Comparison of ENCODE assay signal across 1 cellular context in genomic region chr12:132955933-132956725, GRCh38.
A peak's percentile ranks its signal among the peaks of the same experiment; 100 is the strongest.
TF ChIP-seq lines count a peak whose summit lies in the region.

Gene ZNF605 (minus strand): TSS chr12:132956306. CDS start chr12:132945635, 10,671 bp downstream.

TF ChIP-seq in WTC11, 78 proteins besides CTCF, POLR2A, EP300 and RAD21 (continued from another document):
- TF ChIP-seq SP1 (CRISPR knock-in tag; conservative IDR thresholded peaks at IDR 0.05) = peak; percentile 62
- no peak for TF ChIP-seq NR1H2 (CRISPR knock-in tag; IDR thresholded peaks at IDR 0.05)
- TF ChIP-seq CREM (CRISPR knock-in tag; IDR thresholded peaks at IDR 0.05) = no peak; the same call in 1 of the 2 replicates
- no peak for TF ChIP-seq ATF1 (CRISPR knock-in tag; IDR thresholded peaks at IDR 0.05)
- TF ChIP-seq ZBTB21 (CRISPR knock-in tag; IDR thresholded peaks at IDR 0.05; ENCODE audit: borderline replicate concordance) = peak; percentile 60; the same call in 1 of the 2 replicates
- peak; percentile 65; the same call in 1 of the 2 replicates for TF ChIP-seq FOXK1 (CRISPR knock-in tag; IDR thresholded peaks at IDR 0.05)
- no peak for TF ChIP-seq FOXJ3 (CRISPR knock-in tag; IDR thresholded peaks at IDR 0.05; ENCODE audit: borderline replicate concordance)
- TF ChIP-seq PRDM15 (CRISPR knock-in tag; IDR thresholded peaks at IDR 0.05) = 0 out of 2 replicates have a peak, but pooled peaks have one; percentile 11
- 0 out of 2 replicates have a peak, but pooled peaks have one; percentile 20 for TF ChIP-seq E2F4 (CRISPR knock-in tag; IDR thresholded peaks at IDR 0.05; ENCODE audit: borderline replicate concordance, low read depth)
- TF ChIP-seq NR2C2 (CRISPR knock-in tag; IDR thresholded peaks at IDR 0.05) = peak; percentile 76
- TF ChIP-seq GABPB1 (CRISPR knock-in tag; IDR thresholded peaks at IDR 0.05) = peak; percentile 64; the same call in 1 of the 2 replicates
- no peak for TF ChIP-seq RELA (CRISPR knock-in tag; IDR thresholded peaks at IDR 0.05; ENCODE audit: borderline replicate concordance)
- TF ChIP-seq ZNF121 (CRISPR knock-in tag; IDR thresholded peaks at IDR 0.05) = no peak
- 0 out of 2 replicates have a peak, but pooled peaks have one; percentile 74 for TF ChIP-seq HMGXB4 (CRISPR knock-in tag; IDR thresholded peaks at IDR 0.05)
